In genomic region chr4:3854661-3855060, GRCh38 we compare ENCODE assay signal across 25 cellular contexts.
"Had no signal": no experiment of that assay in that cellular context is flagged by ENCODE, and none has a peak within 500 bp of the region (broad histone marks: within the 10 kb centered on the region; RNA-seq: fewer than 3 reads in every experiment).

No MANE protein-coding gene starts in this region.

- ATAC-seq: naive thymus-derived CD8-positive, alpha-beta T cell; natural killer cell treated with Interleukin-12 subunit alpha and Interleukin-12 subunit beta and Interleukin-15 and Interleukin-18, amount 100 ng/mL, for 72 hours; pancreas; psoas muscle; right cardiac atrium; right lobe of liver; stimulated activated effector memory CD8-positive, alpha-beta T cell treated with anti-CD3 and anti-CD28 coated beads, Interleukin-12 subunit alpha, Interleukin-12 subunit beta, amount 100 ng/mL, for 72 hours; stimulated activated naive B cell treated with anti-CD40 and anti-IgM and Interleukin-4, amounts not matched to agents 10 μg/mL and 1 μg/mL and 100 μg/mL, for 72 hours had no signal

- H3K27ac ChIP-seq: pancreas, psoas muscle, right lobe of liver, sigmoid colon, stomach, thoracic aorta, thyroid gland, tibial nerve, upper lobe of left lung, vagina had no signal

- H3K4me3 ChIP-seq: pancreas, psoas muscle, right lobe of liver, sigmoid colon, stomach, thoracic aorta, thyroid gland, tibial nerve, upper lobe of left lung, vagina had no signal

- DNase-seq: naive thymus-derived CD8-positive, alpha-beta T cell; nephron progenitor cell; occipital lobe; sigmoid colon; small intestine; stimulated activated CD4-positive, alpha-beta T cell treated with anti-CD3 and anti-CD28 coated beads, Interleukin-15, amount 100 ng/mL, for 24 hours; stimulated activated CD4-positive, alpha-beta T cell treated with anti-CD3 and anti-CD28 coated beads, Interleukin-2, amount 100 ng/mL, for 24 hours; stimulated activated CD4-positive, alpha-beta T cell treated with anti-CD3 and anti-CD28 coated beads, Interleukin-2, amount 100 ng/mL, for 48 hours; stimulated activated CD4-positive, alpha-beta T cell treated with anti-CD3 and anti-CD28 coated beads, Interleukin-4, amount 100 ng/mL, for 24 hours; stimulated activated naive B cell treated with anti-CD40 and anti-IgM and Interleukin-4, amounts not matched to agents 10 μg/mL and 1 μg/mL and 100 μg/mL, for 72 hours; stimulated activated naive CD4-positive, alpha-beta T cell treated with Interleukin-2 at 50 U/mL for 16 hours; stomach; thyroid gland; trophoblast cell had no signal

- H3K4me1 ChIP-seq: pancreas, psoas muscle, right lobe of liver, sigmoid colon, stomach, thyroid gland, tibial nerve, upper lobe of left lung, vagina had no signal

- FAIRE-seq: pancreas, small intestine, urothelium cell line had no signal

- H3K9me3 ChIP-seq: pancreas, psoas muscle, right lobe of liver, thyroid gland, vagina had no signal

- H3K36me3 ChIP-seq: pancreas, right lobe of liver, sigmoid colon, stomach, thoracic aorta, thyroid gland, tibial nerve, upper lobe of left lung, vagina had no signal

- H3K27me3 ChIP-seq: pancreas, right lobe of liver, thyroid gland, vagina had no signal
